ENCODE assay signal across 23 cellular contexts in the genomic region with DNA sequence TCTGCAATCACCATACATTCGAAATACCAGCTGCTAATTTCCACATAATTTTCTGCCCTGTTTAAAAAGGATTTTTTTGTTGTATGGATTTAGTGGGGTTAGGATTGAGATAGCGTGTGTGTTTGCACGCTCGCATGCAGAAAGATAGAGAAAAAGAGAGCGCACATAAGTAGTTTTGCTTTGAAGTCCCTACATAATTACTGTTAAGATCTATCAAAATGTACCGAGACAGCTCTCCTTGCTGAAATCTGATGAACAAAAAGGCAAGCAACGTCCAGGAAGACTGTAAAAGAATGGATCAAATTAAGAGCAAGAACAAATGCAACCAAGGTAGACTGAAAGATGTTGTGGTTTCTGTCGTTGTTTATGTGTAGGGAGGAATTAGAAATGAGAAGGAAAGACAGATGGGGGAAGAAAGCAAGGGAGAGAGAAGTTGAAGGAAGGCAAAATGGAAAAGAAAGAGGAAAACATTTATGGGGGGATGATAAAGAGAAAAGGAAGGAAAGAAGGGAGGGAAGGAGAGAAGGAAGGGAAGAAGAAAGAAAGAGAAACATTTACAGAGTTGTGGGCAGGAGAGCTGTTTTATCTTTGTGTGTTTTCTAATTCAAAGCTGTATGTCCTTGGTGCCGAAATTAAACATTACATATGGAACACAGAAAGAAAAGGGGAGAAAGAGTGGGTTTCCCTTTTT.
DNase-seq lines count a peak whose midpoint lies in the region; ATAC-seq and TF ChIP-seq lines count a peak whose summit lies in the region.
"Had no signal": no experiment of that assay in that cellular context is flagged by ENCODE, and none has a peak within 500 bp of the region (broad histone marks: within the 10 kb centered on the region; RNA-seq: fewer than 3 reads in every experiment).

No MANE protein-coding gene starts in this region.

- 52 to 58% methylated on average over 9 of the region's 9 CpGs for WGBS in upper lobe of left lung, 2 donors

- peak; percentile 13 for DNase-seq in DMS114 treated with DMSO at 0.1 percent for 48 hours (lab: John Stamatoyannopoulos, UW; ENCODE audit: unreplicated experiment)
- DNase-seq in LNCaP clone FGC (ENCODE audit: low read depth), result no peak
- DNase-seq in fibroblast of lung (ENCODE audit: low read depth in 2 of 2), result no peak
- no peak for DNase-seq in upper lobe of left lung
- no peak for DNase-seq in Right ventricle myocardium inferior (ENCODE audit: missing footprints)
- no peak for DNase-seq in NCI-H1092 treated with DMSO at 0.1 percent for 48 hours (lab: John Stamatoyannopoulos, UW)
- DNase-seq: activated B cell treated with CpG ODN at 0.5 μM for 24 hours; activated CD8-positive, alpha-beta memory T cell treated with anti-CD3 and anti-CD28 coated beads, Interleukin-2, amount 50 U/mL, for 4 hours; cerebellar nuclear complex; dorsolateral prefrontal cortex; head of caudate nucleus; IMR-90; mesendoderm; naive B cell; NCI-H1417 treated with DMSO at 0.1 percent for 48 hours; NCI-H2081 treated with DMSO at 0.1 percent for 48 hours; NCI-H446; OCI-M1; retina; SHP77; substantia nigra; uterus had no signal

- H3K9me3 ChIP-seq in fibroblast of lung (ENCODE audit: control insufficient read depth, insufficient read depth, low read depth, low read length) (no peaks in the 10 kb centered on the region), upper lobe of left lung (no peaks in the 10 kb centered on the region)
- H3K9me3 ChIP-seq: uterus had no signal

- peak overlapping the region; percentile 84 for H3K4me2 ChIP-seq in fibroblast of lung (ENCODE audit: extremely low read depth, insufficient read depth, low read length)

- ATAC-seq in upper lobe of left lung (ENCODE audit: low FRiP score in 2 of 2) (no peak), HG03045 (IDR thresholded peaks at IDR 0.05; ENCODE audit: unreplicated experiment) (no peak), Right ventricle myocardium inferior (no peak)

- TF ChIP-seq POLR2A in upper lobe of left lung (IDR thresholded peaks at IDR 0.05), result no peak

- peak overlapping the region; percentile 52 for H3K4me3 ChIP-seq in LNCaP clone FGC (ENCODE audit: low read depth, low read length)
- peak overlapping the region; percentile 8 to 47 (median 37) for H3K4me3 ChIP-seq in fibroblast of lung (replicated peaks in 1 of 4; ENCODE audit: control extremely low read depth in 1 of 4, insufficient read depth in 1 of 4, low read depth in 3 of 4, low read length in 4 of 4)
- H3K4me3 ChIP-seq in upper lobe of left lung, result no peak overlapping the region
- H3K4me3 ChIP-seq: dorsolateral prefrontal cortex, uterus had no signal

- H2AFZ ChIP-seq in fibroblast of lung (ENCODE audit: low read length), result peak overlapping the region; percentile 52

- no peaks in the 10 kb centered on the region for H3K79me2 ChIP-seq in fibroblast of lung (ENCODE audit: control insufficient read depth, insufficient read depth, low read length)

- no peaks in the 10 kb centered on the region for H3K36me3 ChIP-seq in fibroblast of lung (ENCODE audit: control insufficient read depth, insufficient read depth, low read length)
- no peaks in the 10 kb centered on the region for H3K36me3 ChIP-seq in upper lobe of left lung
- H3K36me3 ChIP-seq: uterus had no signal

- H3K27ac ChIP-seq in fibroblast of lung (ENCODE audit: insufficient read depth, low read length) (peak overlapping the region; percentile 71), upper lobe of left lung (peak overlapping the region in 3 of 4 donors; percentile 41 to 84 (median 58))
- H3K27ac ChIP-seq: dorsolateral prefrontal cortex had no signal

- H3K27me3 ChIP-seq in fibroblast of lung (ENCODE audit: control insufficient read depth, insufficient read depth, low read length), result no peaks in the 10 kb centered on the region
- H3K27me3 ChIP-seq in upper lobe of left lung, result no peaks in the 10 kb centered on the region
- H3K27me3 ChIP-seq: uterus had no signal

- no peaks in the 10 kb centered on the region for H4K20me1 ChIP-seq in fibroblast of lung (ENCODE audit: control insufficient read depth, extremely low read depth, insufficient read depth, low read length)

- H3K4me1 ChIP-seq in fibroblast of lung (ENCODE audit: control insufficient read depth, extremely low read depth, insufficient read depth, low read length), result no peaks in the 10 kb centered on the region
- peaks cover 0 to 15% (median 4%) of the 10 kb centered on the region in 4 donors for H3K4me1 ChIP-seq in upper lobe of left lung
- H3K4me1 ChIP-seq: uterus had no signal

- TF ChIP-seq CTCF in LNCaP clone FGC (IDR thresholded peaks at IDR 0.05; ENCODE audit: control insufficient read depth, extremely low read depth, insufficient read depth), result no peak
- no peak for TF ChIP-seq CTCF in fibroblast of lung (conservative IDR thresholded peaks at IDR 0.05 in 1 of 2, IDR thresholded peaks at IDR 0.05 in 1 of 2; ENCODE audit: low read depth in 1 of 2, low read length in 2 of 2)
- no peak for TF ChIP-seq CTCF in upper lobe of left lung (IDR thresholded peaks at IDR 0.05)

- intact Hi-C loops in Right ventricle myocardium inferior (cut with DNase I), result loop anchor here (1.0 to 5.0 kb wide), 2 partner anchors 162 to 1093 kb away; no protein-coding TSS in a partner anchor

- no peak for TF ChIP-seq EP300 in upper lobe of left lung (IDR thresholded peaks at IDR 0.05)

- no peak overlapping the region for H3K9ac ChIP-seq in fibroblast of lung (ENCODE audit: insufficient read depth, low read length)

Comparison
In these comparisons a context has a peak if more than half of its experiments do, and no peak if none do; other contexts are left out.
1. H3K4me3 ChIP-seq: peak in LNCaP clone FGC (single experiment) and fibroblast of lung (4 of 4); none in upper lobe of left lung (0 of 4).